Comparison of ENCODE assay signal across 2 cellular contexts in the genomic region with DNA sequence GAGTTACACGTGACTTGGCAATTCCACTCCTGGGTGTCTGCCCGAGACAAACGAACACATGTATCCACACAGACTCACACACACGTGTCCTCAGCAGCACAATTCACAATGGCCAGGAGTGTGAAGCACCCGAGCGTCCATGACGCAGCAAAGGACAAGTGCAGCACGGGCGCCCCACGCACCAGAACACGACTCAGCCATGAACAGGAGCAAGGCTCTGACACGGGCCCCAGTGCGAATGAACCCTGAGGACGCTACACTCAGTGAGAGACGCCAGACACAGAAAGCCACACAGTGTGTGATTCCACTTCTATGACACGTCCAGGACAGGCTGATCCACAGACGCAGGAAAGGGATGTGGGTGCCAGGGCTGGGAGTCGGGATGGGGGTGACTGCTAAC.
TF ChIP-seq lines count a peak whose summit lies in the region.

No MANE protein-coding gene starts in this region.

TF ChIP-seq in IMR-90, 13 proteins besides CTCF, POLR2A, EP300 and RAD21:
- TF ChIP-seq NFE2L2 (IDR thresholded peaks at IDR 0.05; ENCODE audit: low read depth, low read length): no peak
- no peak for TF ChIP-seq MAFK (IDR thresholded peaks at IDR 0.05; ENCODE audit: low read depth, low read length)
- no peak for TF ChIP-seq RFX5 (IDR thresholded peaks at IDR 0.05; ENCODE audit: low read depth, low read length)
- TF ChIP-seq BHLHE40 (IDR thresholded peaks at IDR 0.05; ENCODE audit: low read depth, low read length): no peak

TF ChIP-seq in K562, 482 proteins besides CTCF, POLR2A, EP300 and RAD21:
- TF ChIP-seq RNF2 (IDR thresholded peaks at IDR 0.05) (no peak), BHLHE40 (IDR thresholded peaks at IDR 0.05; ENCODE audit: low read length) (no peak), MAX (CRISPR knock-in tag; IDR thresholded peaks at IDR 0.05) (0 out of 2 replicates have a peak, but pooled peaks have one; percentile 22)
